ENCODE assay signal across 19 cellular contexts in genomic region chr6:130615816-130616215, GRCh38.
DNase-seq lines count a peak whose midpoint lies in the region; ATAC-seq and TF ChIP-seq lines count a peak whose summit lies in the region.
"Had no signal": no experiment of that assay in that cellular context is flagged by ENCODE, and none has a peak within 500 bp of the region (broad histone marks: within the 10 kb centered on the region; RNA-seq: fewer than 3 reads in every experiment).

No MANE protein-coding gene starts in this region.

- H2BK5ac ChIP-seq in mesendoderm (ENCODE audit: low read length): no peak overlapping the region

- WGBS in mesendoderm (ENCODE audit: extremely low coverage, insufficient coverage, low lambda C conversion rate): no CpG with 5 or more reads among the region's 1 CpG

- no peak overlapping the region for H3K4me3 ChIP-seq in mesendoderm (ENCODE audit: low read length)
- H3K4me3 ChIP-seq: BLaER1 treated with 17β-estradiol and CSF1 and Interleukin-3, amounts not matched to agents 10 nM and 100 nM; GM23248 had no signal

- no peaks in the 10 kb centered on the region for H3K36me3 ChIP-seq in mesendoderm (ENCODE audit: control insufficient read depth, insufficient read depth, low read length)
- H3K36me3 ChIP-seq: BLaER1 treated with 17β-estradiol and CSF1 and Interleukin-3, amounts not matched to agents 10 nM and 100 nM had no signal

- H3K4me2 ChIP-seq in mesendoderm (ENCODE audit: low read length): no peak overlapping the region
- H3K4me2 ChIP-seq: BLaER1 treated with 17β-estradiol and CSF1 and Interleukin-3, amounts not matched to agents 10 nM and 100 nM had no signal

- POLR2A ChIA-PET in GM10248 (lab: Yijun Ruan, JAX): no interaction called here

- no peak overlapping the region for H2AK5ac ChIP-seq in mesendoderm (ENCODE audit: low read length)

- H3K23ac ChIP-seq in mesendoderm (ENCODE audit: low read length): no peak overlapping the region

- no peaks in the 10 kb centered on the region for H3K79me1 ChIP-seq in mesendoderm (ENCODE audit: low read length)

- no peak overlapping the region for H2BK15ac ChIP-seq in mesendoderm (replicated peaks; ENCODE audit: low read depth)

- H3K27ac ChIP-seq in mesendoderm (ENCODE audit: low read depth, low read length): no peak overlapping the region
- H3K27ac ChIP-seq: 22Rv1; BLaER1 treated with 17β-estradiol and CSF1 and Interleukin-3, amounts not matched to agents 10 nM and 100 nM; GM23248 had no signal

- CTCF ChIA-PET in GM10248 (lab: Yijun Ruan, JAX): interaction anchor here (1.1 kb wide), 1 partner anchor 18 kb away, joined by 3 read pairs; no protein-coding TSS in a partner anchor

- DNase-seq in NCI-H82 (lab: John Stamatoyannopoulos, UW): peak; percentile 36
- DNase-seq in NCI-H82 treated with DMSO at 0.1 percent for 48 hours (lab: John Stamatoyannopoulos, UW; ENCODE audit: unreplicated experiment): no peak
- peak; percentile 10 for DNase-seq in HT-29 (ENCODE audit: low spot score)
- DNase-seq in mesendoderm: peak; percentile 37
- no peak for DNase-seq in GM10248 (ENCODE audit: extremely low spot score)
- no peak for DNase-seq in NCI-H345 treated with DMSO at 0.1 percent for 48 hours (lab: John Stamatoyannopoulos, UW; ENCODE audit: unreplicated experiment)
- DNase-seq: EL, GM23248, KBM-7, NCI-H1105, NCI-H1694 treated with DMSO at 0.1 percent for 48 hours, NCI-H446 treated with DMSO at 0.1 percent for 48 hours, NCI-H748 treated with DMSO at 0.1 percent for 48 hours, SHP77, T-helper 2 cell had no signal

- no peak overlapping the region for H2BK120ac ChIP-seq in mesendoderm (ENCODE audit: low read depth, low read length)

- no peak overlapping the region for H3K56ac ChIP-seq in mesendoderm (ENCODE audit: low read length)

- H3K9ac ChIP-seq in mesendoderm (ENCODE audit: low read length): no peak overlapping the region
- H3K9ac ChIP-seq: BLaER1 treated with 17β-estradiol and CSF1 and Interleukin-3, amounts not matched to agents 10 nM and 100 nM; GM23248 had no signal

- no peak overlapping the region for H3K18ac ChIP-seq in mesendoderm (ENCODE audit: low read length)

- H4K5ac ChIP-seq in mesendoderm (ENCODE audit: low read length): no peak overlapping the region

- H3K4me1 ChIP-seq in mesendoderm (ENCODE audit: control insufficient read depth, low read depth, low read length): no peaks in the 10 kb centered on the region
- H3K4me1 ChIP-seq: BLaER1 treated with 17β-estradiol and CSF1 and Interleukin-3, amounts not matched to agents 10 nM and 100 nM had no signal

- no peaks in the 10 kb centered on the region for H3K79me2 ChIP-seq in mesendoderm (ENCODE audit: control insufficient read depth, insufficient read depth, low read length)

- H4K8ac ChIP-seq in mesendoderm (ENCODE audit: low read depth, low read length): no peak overlapping the region

- no peak overlapping the region for H3K4ac ChIP-seq in mesendoderm (ENCODE audit: low read depth, low read length)

- no peak for TF ChIP-seq CTCF in GM10248 (IDR thresholded peaks at IDR 0.05; ENCODE audit: control extremely low read depth, extremely low read depth, low read depth, missing control alignments)

- ATAC-seq in SK-N-SH treated with all-trans-retinoic acid at 6 μM for 48 hours (0 out of 3 replicates have a peak, but pooled peaks have one; percentile 16), HG02623 (IDR thresholded peaks at IDR 0.05; ENCODE audit: unreplicated experiment) (no peak)

- H3K27me3 ChIP-seq in mesendoderm (ENCODE audit: insufficient read depth, low read length, poor library complexity): no peaks in the 10 kb centered on the region
- H3K27me3 ChIP-seq: BLaER1 treated with 17β-estradiol and CSF1 and Interleukin-3, amounts not matched to agents 10 nM and 100 nM had no signal

TF ChIP-seq in SK-N-SH treated with all-trans-retinoic acid at 6 μM for 48 hours, 23 proteins besides CTCF, POLR2A, EP300 and RAD21:
- TF ChIP-seq RARB (CRISPR knock-in tag; IDR thresholded peaks at IDR 0.05): no peak
- no peak for TF ChIP-seq SNAI2 (CRISPR knock-in tag; IDR thresholded peaks at IDR 0.05)
- TF ChIP-seq TSHZ2 (CRISPR knock-in tag; IDR thresholded peaks at IDR 0.05): no peak
- no peak for TF ChIP-seq OSR1 (CRISPR knock-in tag; IDR thresholded peaks at IDR 0.05)
- TF ChIP-seq ZFP3 (CRISPR knock-in tag; IDR thresholded peaks at IDR 0.05): no peak
- no peak for TF ChIP-seq PPARA (CRISPR knock-in tag; IDR thresholded peaks at IDR 0.05; ENCODE audit: borderline replicate concordance)
- TF ChIP-seq CSDC2 (CRISPR knock-in tag; IDR thresholded peaks at IDR 0.05): no peak
- no peak for TF ChIP-seq ZNF8 (CRISPR knock-in tag; IDR thresholded peaks at IDR 0.05)
- no peak for TF ChIP-seq ZNF565 (CRISPR knock-in tag; conservative IDR thresholded peaks at IDR 0.05; ENCODE audit: low read depth)
- no peak for TF ChIP-seq ZC3H10 (CRISPR knock-in tag; IDR thresholded peaks at IDR 0.05)
- TF ChIP-seq ISL1 (CRISPR knock-in tag; IDR thresholded peaks at IDR 0.05): no peak
TF ChIP-seq in SK-N-SH treated with all-trans-retinoic acid at 6 μM for 48 hours: peak in this region for 0.

Comparison
In these comparisons a context has a peak if more than half of its experiments do, and no peak if none do; other contexts are left out.
1. DNase-seq: peak in NCI-H82 (single experiment), HT-29 (single experiment) and mesendoderm (single experiment); none in NCI-H82 treated with DMSO at 0.1 percent for 48 hours (single experiment), GM10248 (single experiment) and NCI-H345 treated with DMSO at 0.1 percent for 48 hours (single experiment).